30 cellular contexts compared by ENCODE assay signal in genomic region chr6:149084761-149085574, GRCh38.
A peak's percentile ranks its signal among the peaks of the same experiment; 100 is the strongest.
DNase-seq lines count a peak whose midpoint lies in the region; ATAC-seq, FAIRE-seq and TF ChIP-seq lines count a peak whose summit lies in the region.
"Had no signal": no experiment of that assay in that cellular context is flagged by ENCODE, and none has a peak within 500 bp of the region (broad histone marks: within the 10 kb centered on the region; RNA-seq: fewer than 3 reads in every experiment).

No MANE protein-coding gene starts in this region.

- in situ Hi-C loops in HepG2 (cut with HindIII; ENCODE audit: extremely low pct_ligation_motif_present, low pct_unique_long_range_greater_than_20kb), result loop anchor here (5.0 kb wide), 2 partner anchors 53 to 342 kb away; no protein-coding TSS in a partner anchor

- no peak for TF ChIP-seq POLR2A in HepG2 (IDR thresholded peaks at IDR 0.05; ENCODE audit: insufficient read depth in 1 of 2, low read depth in 2 of 2, low read length in 2 of 2)
- TF ChIP-seq POLR2A in right lobe of liver (IDR thresholded peaks at IDR 0.05), result no peak

- no peaks in the 10 kb centered on the region for H3K9me3 Mint-ChIP-seq in activated naive CD8-positive, alpha-beta T cell (ENCODE audit: low read depth)
- H3K9me3 Mint-ChIP-seq in stimulated activated naive CD8-positive, alpha-beta T cell treated with anti-CD3 and anti-CD28 coated beads, Interleukin-15, amount 100 ng/mL, for 72 hours, result peaks cover 0 to 4% of the 10 kb centered on the region in 2 donors
- H3K9me3 Mint-ChIP-seq: immature natural killer cell; stimulated activated naive B cell treated with anti-CD40 and anti-IgM and Interleukin-4, amounts not matched to agents 10 μg/mL and 1 μg/mL and 100 μg/mL, for 72 hours had no signal

- H3K4me1 ChIP-seq in HepG2 (ENCODE audit: insufficient read depth, low read length) (peaks cover 12% of the 10 kb centered on the region), right lobe of liver (no peaks in the 10 kb centered on the region)
- H3K4me1 ChIP-seq: Caco-2, colonic mucosa, HAP-1 had no signal

- no peaks in the 10 kb centered on the region for H3K79me2 ChIP-seq in HepG2 (ENCODE audit: insufficient read depth, low read length)

- no peaks in the 10 kb centered on the region for H4K20me1 ChIP-seq in HepG2 (ENCODE audit: insufficient read depth, low read length)

- TF ChIP-seq EP300 in HepG2 (IDR thresholded peaks at IDR 0.05; ENCODE audit: low read depth in 2 of 2, low read length in 2 of 2) (no peak), HepG2 (CRISPR knock-in tag; IDR thresholded peaks at IDR 0.05; ENCODE audit: borderline replicate concordance) (no peak)

- no peak overlapping the region for H3K27ac ChIP-seq in HepG2 (ENCODE audit: extremely low read length, insufficient read depth, low read length)
- no peak overlapping the region for H3K27ac ChIP-seq in right lobe of liver
- H3K27ac ChIP-seq: colonic mucosa, ovary had no signal

- H3K4me1 Mint-ChIP-seq in activated naive CD8-positive, alpha-beta T cell (ENCODE audit: low read depth), result peaks cover 43% of the 10 kb centered on the region
- H3K4me1 Mint-ChIP-seq in stimulated activated naive CD8-positive, alpha-beta T cell treated with anti-CD3 and anti-CD28 coated beads, Interleukin-15, amount 100 ng/mL, for 72 hours, result peaks cover 66% of the 10 kb centered on the region
- H3K4me1 Mint-ChIP-seq: immature natural killer cell had no signal

- no peak overlapping the region for H3K9ac ChIP-seq in HepG2 (ENCODE audit: insufficient read depth, low read depth, low read length)
- H3K9ac ChIP-seq: SK-N-SH had no signal

- ATAC-seq in activated CD4-positive, CD25-positive, alpha-beta regulatory T cell treated with anti-CD3 and anti-CD28 coated beads, Interleukin-2, amount 50 U/mL, for 24 hours, result peak; percentile 80 to 89
- ATAC-seq in HepG2 (no peak), right lobe of liver (no peak), HG02970 (IDR thresholded peaks at IDR 0.05; ENCODE audit: low FRiP score, unreplicated experiment) (no peak)
- peak; percentile 68 for ATAC-seq in stimulated activated naive CD8-positive, alpha-beta T cell treated with anti-CD3 and anti-CD28 coated beads, Interleukin-15, amount 100 ng/mL, for 72 hours
- ATAC-seq: left colon; PC-3; stimulated activated naive B cell treated with anti-CD40 and anti-IgM and Interleukin-4, amounts not matched to agents 10 μg/mL and 1 μg/mL and 100 μg/mL, for 72 hours had no signal

- POLR2A ChIA-PET in HepG2 (lab: Yijun Ruan, JAX), result no interaction called here

- CTCF ChIA-PET in HepG2 (lab: Yijun Ruan, JAX; ENCODE audit: low intra/inter-chr PET ratio, low total read pairs), result no interaction called here

- no peak for DNase-seq in activated CD4-positive, CD25-positive, alpha-beta regulatory T cell treated with anti-CD3 and anti-CD28 coated beads, Interleukin-2, amount 50 U/mL, for 72 hours
- DNase-seq in HepG2 (ENCODE audit: low spot score), result no peak
- no peak for DNase-seq in right lobe of liver
- no peak for DNase-seq in stimulated activated naive CD8-positive, alpha-beta T cell treated with anti-CD3 and anti-CD28 coated beads, Interleukin-15, amount 100 ng/mL, for 72 hours
- no peak for DNase-seq in NCI-H2227 treated with DMSO at 0.1 percent for 48 hours (lab: John Stamatoyannopoulos, UW)
- DNase-seq: 8988T; C1 segment of cervical spinal cord; Caco-2; colonic mucosa; DMS79 treated with DMSO at 0.1 percent for 48 hours; effector CD8-positive, alpha-beta T cell; GF-D8; immature natural killer cell; Karpas-422; left colon; mammary epithelial cell; NCI-H1417 treated with DMSO at 0.1 percent for 48 hours; NCI-H2081 treated with DMSO at 0.1 percent for 48 hours; NCI-H345; NCI-H69; ovary; PC-3; SK-N-SH; stimulated activated naive B cell treated with anti-CD40 and anti-IgM and Interleukin-4, amounts not matched to agents 10 μg/mL and 1 μg/mL and 100 μg/mL, for 72 hours had no signal

- no peak overlapping the region for H3K4me2 ChIP-seq in HepG2 (ENCODE audit: low read depth, low read length)
- H3K4me2 ChIP-seq: SK-N-SH had no signal

- H3K27me3 ChIP-seq in HepG2 (ENCODE audit: control insufficient read depth in 1 of 2, insufficient read depth in 2 of 2, low read length in 2 of 2) (peaks cover 0 to 8% of the 10 kb centered on the region in 2 experiments; a peak in 2 of 5 replicates), right lobe of liver (no peaks in the 10 kb centered on the region)
- H3K27me3 ChIP-seq: cardiac muscle cell, colonic mucosa, ovary had no signal

- no peak for TF ChIP-seq RAD21 in HepG2 (CRISPR knock-in tag; IDR thresholded peaks at IDR 0.05)

- H3K36me3 ChIP-seq in HepG2 (replicated peaks in 1 of 2; ENCODE audit: control insufficient read depth in 1 of 2, insufficient read depth in 2 of 2, low read length in 2 of 2) (no peaks in the 10 kb centered on the region), right lobe of liver (no peaks in the 10 kb centered on the region)
- H3K36me3 ChIP-seq: cardiac muscle cell, colonic mucosa, HAP-1, ovary had no signal

- intact Hi-C loops in HepG2 (cut with micrococcal nuclease; ENCODE audit: unreplicated experiment) (loop anchor here (5.0 kb wide), 1 partner anchor 232 kb away; the partner anchor contains the start of gene TAB2), right lobe of liver (cut with DNase I) (loop anchor here in 1 of 2 donors (10.0 kb wide), 1 partner anchor 350 kb away; no protein-coding TSS in a partner anchor)

- TF ChIP-seq CTCF in HepG2 (CRISPR knock-in tag; IDR thresholded peaks at IDR 0.05) (no peak), right lobe of liver (IDR thresholded peaks at IDR 0.05) (no peak)

- H3K27me3 Mint-ChIP-seq in activated naive CD8-positive, alpha-beta T cell, result no peaks in the 10 kb centered on the region
- no peaks in the 10 kb centered on the region for H3K27me3 Mint-ChIP-seq in stimulated activated naive CD8-positive, alpha-beta T cell treated with anti-CD3 and anti-CD28 coated beads, Interleukin-15, amount 100 ng/mL, for 72 hours
- H3K27me3 Mint-ChIP-seq: stimulated activated naive B cell treated with anti-CD40 and anti-IgM and Interleukin-4, amounts not matched to agents 10 μg/mL and 1 μg/mL and 100 μg/mL, for 72 hours had no signal

- peak overlapping the region; percentile 3 for H3K4me3 Mint-ChIP-seq in activated naive CD8-positive, alpha-beta T cell
- peak overlapping the region in 1 of 2 donors; percentile 65 for H3K4me3 Mint-ChIP-seq in stimulated activated naive CD8-positive, alpha-beta T cell treated with anti-CD3 and anti-CD28 coated beads, Interleukin-15, amount 100 ng/mL, for 72 hours
- H3K4me3 Mint-ChIP-seq: immature natural killer cell; stimulated activated naive B cell treated with anti-CD40 and anti-IgM and Interleukin-4, amounts not matched to agents 10 μg/mL and 1 μg/mL and 100 μg/mL, for 72 hours had no signal

- H2AFZ ChIP-seq in HepG2 (ENCODE audit: low read length), result no peak overlapping the region

- H3K9me3 ChIP-seq in HepG2 (ENCODE audit: low read length) (no peaks in the 10 kb centered on the region), right lobe of liver (no peaks in the 10 kb centered on the region)
- H3K9me3 ChIP-seq: Caco-2, colonic mucosa, HAP-1, ovary, SK-N-SH had no signal

- FAIRE-seq in HepG2 (lab: Jason Lieb, UNC), result no peak
- FAIRE-seq: astrocyte had no signal

- H3K36me3 Mint-ChIP-seq in activated naive CD8-positive, alpha-beta T cell, result peaks cover 6% of the 10 kb centered on the region
- H3K36me3 Mint-ChIP-seq: immature natural killer cell; stimulated activated naive B cell treated with anti-CD40 and anti-IgM and Interleukin-4, amounts not matched to agents 10 μg/mL and 1 μg/mL and 100 μg/mL, for 72 hours had no signal

- WGBS in HepG2 (ENCODE audit: low lambda C conversion rate), result 24% methylated on average over 6 of the region's 6 CpGs
- 71% methylated on average over 6 of the region's 6 CpGs for WGBS in right lobe of liver (ENCODE audit: insufficient coverage, low coverage, low lambda C conversion rate, missing lambda C conversion rate)

- no peak overlapping the region for H3K4me3 ChIP-seq in HepG2 (replicated peaks in 1 of 3; ENCODE audit: insufficient read depth in 1 of 3, low read depth in 2 of 3, low read length in 3 of 3)
- no peak overlapping the region for H3K4me3 ChIP-seq in right lobe of liver
- H3K4me3 ChIP-seq: cardiac muscle cell, colonic mucosa, HAP-1, ovary had no signal

- BruUV-seq in HepG2 (replicated peaks; lab: Mats Ljungman, UMichigan), result no TSS peak

- peak overlapping the region; percentile 58 for H3K27ac Mint-ChIP-seq in activated naive CD8-positive, alpha-beta T cell
- peak overlapping the region; percentile 6 to 96 for H3K27ac Mint-ChIP-seq in stimulated activated naive CD8-positive, alpha-beta T cell treated with anti-CD3 and anti-CD28 coated beads, Interleukin-15, amount 100 ng/mL, for 72 hours
- H3K27ac Mint-ChIP-seq: immature natural killer cell; stimulated activated naive B cell treated with anti-CD40 and anti-IgM and Interleukin-4, amounts not matched to agents 10 μg/mL and 1 μg/mL and 100 μg/mL, for 72 hours had no signal

TF ChIP-seq in HepG2, 621 proteins besides CTCF, POLR2A, EP300 and RAD21:
- TF ChIP-seq FOXJ3 (CRISPR knock-in tag; IDR thresholded peaks at IDR 0.05; ENCODE audit: borderline replicate concordance) (no peak), CEBPB (IDR thresholded peaks at IDR 0.05; ENCODE audit: borderline replicate concordance, low read depth, low read length) (peak; percentile 60)

Comparison
In these comparisons a context has a peak if more than half of its experiments do, and no peak if none do; other contexts are left out.
1. ATAC-seq: peak in activated CD4-positive, CD25-positive, alpha-beta regulatory T cell treated with anti-CD3 and anti-CD28 coated beads, Interleukin-2, amount 50 U/mL, for 24 hours (2 of 2) and stimulated activated naive CD8-positive, alpha-beta T cell treated with anti-CD3 and anti-CD28 coated beads, Interleukin-15, amount 100 ng/mL, for 72 hours (single experiment); none in HepG2 (single experiment), right lobe of liver (0 of 4) and HG02970 (single experiment).